ENCODE assay signal across 15 cellular contexts in the genomic region with DNA sequence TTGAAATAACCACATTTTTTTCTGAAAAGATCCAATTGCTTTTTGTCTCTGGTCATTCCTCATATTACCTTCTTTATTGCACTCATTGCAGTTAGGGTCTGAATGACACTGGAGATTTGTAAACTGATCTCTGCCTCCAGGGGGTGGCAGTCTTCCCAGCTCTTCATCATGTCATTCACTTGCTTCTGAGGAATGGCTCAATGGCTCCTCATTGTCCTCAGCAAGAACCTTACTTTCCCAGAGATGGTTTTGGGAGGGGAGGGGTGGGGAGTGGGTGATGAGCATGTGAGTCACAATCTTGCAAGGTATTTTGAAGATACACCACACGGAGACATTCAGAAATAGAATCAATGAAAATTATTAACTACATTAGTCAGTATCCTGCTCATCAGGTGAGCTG.
DNase-seq lines count a peak whose midpoint lies in the region; ATAC-seq, FAIRE-seq and TF ChIP-seq lines count a peak whose summit lies in the region.
"Had no signal": no experiment of that assay in that cellular context is flagged by ENCODE, and none has a peak within 500 bp of the region (broad histone marks: within the 10 kb centered on the region; RNA-seq: fewer than 3 reads in every experiment).

No MANE protein-coding gene starts in this region.

- peaks cover 0 to 2% of the 10 kb centered on the region in 2 donors for H3K4me1 ChIP-seq in kidney (ENCODE audit: control insufficient read depth in 1 of 2, insufficient read depth in 1 of 2, low read depth in 1 of 2, low read length in 2 of 2)

- H3K9ac ChIP-seq in kidney (ENCODE audit: low read length in 2 of 2) = no peak overlapping the region

- no peaks in the 10 kb centered on the region for H3K9me3 Mint-ChIP-seq in activated T-helper 2 cell treated with anti-CD3 and anti-CD28 coated beads, Interferon-gamma antibody, Interleukin-2, Interleukin-4, amounts not matched to agents 10 μg/mL and 5 μg/mL and 100 μg/mL, durations not matched to agents 14 hours and 24 hours and 36 hours
- H3K9me3 Mint-ChIP-seq: activated T-cell treated with anti-CD3 and anti-CD28 coated beads, Interleukin-2, amount 50 U/mL, for 4 hours had no signal

- no peak for FAIRE-seq in kidney (lab: Jason Lieb, UNC)
- FAIRE-seq: GM18507 had no signal

- H3K4me3 Mint-ChIP-seq in activated T-helper 2 cell treated with anti-CD3 and anti-CD28 coated beads, Interferon-gamma antibody, Interleukin-2, Interleukin-4, amounts not matched to agents 10 μg/mL and 5 μg/mL and 100 μg/mL, durations not matched to agents 14 hours and 24 hours and 36 hours (ENCODE audit: low read depth) = no peak overlapping the region
- H3K4me3 Mint-ChIP-seq: activated T-cell treated with anti-CD3 and anti-CD28 coated beads, Interleukin-2, amount 50 U/mL, for 4 hours; CD4-positive, CD25-positive, alpha-beta regulatory T cell had no signal

- intact Hi-C loops in kidney (cut with DNase I) = no loop called here
- intact Hi-C loops in activated T-helper 2 cell treated with anti-CD3 and anti-CD28 coated beads, Interferon-gamma antibody, Interleukin-2, Interleukin-4, amounts not matched to agents 10 μg/mL and 5 μg/mL and 100 μg/mL, durations not matched to agents 14 hours and 24 hours and 36 hours (cut with micrococcal nuclease) = no loop called here

- no peaks in the 10 kb centered on the region for H3K9me3 ChIP-seq in kidney (ENCODE audit: control insufficient read depth in 1 of 2, low read length in 2 of 2)

- H3K4me1 Mint-ChIP-seq in activated T-helper 2 cell treated with anti-CD3 and anti-CD28 coated beads, Interferon-gamma antibody, Interleukin-2, Interleukin-4, amounts not matched to agents 10 μg/mL and 5 μg/mL and 100 μg/mL, durations not matched to agents 14 hours and 24 hours and 36 hours (ENCODE audit: low read depth) = no peaks in the 10 kb centered on the region

- no peaks in the 10 kb centered on the region for H3K27me3 ChIP-seq in brain microvascular endothelial cell (replicated peaks)

- H3K36me3 ChIP-seq in brain microvascular endothelial cell (replicated peaks) = no peaks in the 10 kb centered on the region
- H3K36me3 ChIP-seq in kidney (ENCODE audit: control insufficient read depth in 1 of 2, insufficient read depth in 2 of 2, low read length in 2 of 2) = no peaks in the 10 kb centered on the region

- H3K27me3 Mint-ChIP-seq in activated T-helper 2 cell treated with anti-CD3 and anti-CD28 coated beads, Interferon-gamma antibody, Interleukin-2, Interleukin-4, amounts not matched to agents 10 μg/mL and 5 μg/mL and 100 μg/mL, durations not matched to agents 14 hours and 24 hours and 36 hours (ENCODE audit: low read depth) = no peaks in the 10 kb centered on the region

- DNase-seq in COLO829 (ENCODE audit: low spot score) (peak; percentile 36), HPDE6-E6E7 (ENCODE audit: extremely low spot score) (peak; percentile 22), brain microvascular endothelial cell (no peak), kidney (no peak), NCI-H774 (lab: John Stamatoyannopoulos, UW) (no peak), NCI-H510A (lab: John Stamatoyannopoulos, UW) (no peak)
- no peak for DNase-seq in activated T-helper 2 cell treated with anti-CD3 and anti-CD28 coated beads, Interferon-gamma antibody, Interleukin-2, Interleukin-4, amounts not matched to agents 10 μg/mL and 5 μg/mL and 100 μg/mL, durations not matched to agents 14 hours and 24 hours and 36 hours (ENCODE audit: low spot score)
- DNase-seq: activated T-cell treated with anti-CD3 and anti-CD28 coated beads, Interleukin-2, amount 50 U/mL, for 4 hours; CD4-positive, CD25-positive, alpha-beta regulatory T cell; mesenchymal stem cell; NCI-H1694 treated with DMSO at 0.1 percent for 48 hours; retina had no signal

- H3K27ac ChIP-seq in brain microvascular endothelial cell = no peak overlapping the region
- H3K27ac ChIP-seq in kidney (ENCODE audit: low read depth in 2 of 2, low read length in 2 of 2) = no peak overlapping the region
- H3K27ac ChIP-seq: HL-60 had no signal

- no peak for ATAC-seq in GM21786 (IDR thresholded peaks at IDR 0.05; ENCODE audit: unreplicated experiment)
- ATAC-seq: activated T-cell treated with anti-CD3 and anti-CD28 coated beads, Interleukin-2, amount 50 U/mL, for 4 hours had no signal

- H3K36me3 Mint-ChIP-seq in activated T-helper 2 cell treated with anti-CD3 and anti-CD28 coated beads, Interferon-gamma antibody, Interleukin-2, Interleukin-4, amounts not matched to agents 10 μg/mL and 5 μg/mL and 100 μg/mL, durations not matched to agents 14 hours and 24 hours and 36 hours (ENCODE audit: low read depth) = no peaks in the 10 kb centered on the region
- H3K36me3 Mint-ChIP-seq: CD4-positive, CD25-positive, alpha-beta regulatory T cell had no signal

- TF ChIP-seq CTCF in brain microvascular endothelial cell (IDR thresholded peaks at IDR 0.05; ENCODE audit: low read depth, low read length, missing control alignments) = peak; percentile 59
- peak; percentile 11 for TF ChIP-seq CTCF in kidney (IDR thresholded peaks at IDR 0.05; ENCODE audit: borderline replicate concordance, extremely low read depth, insufficient read depth)

- in situ Hi-C loops in brain microvascular endothelial cell (cut with HindIII; ENCODE audit: low pct_ligation_motif_present, low sequenced_read_pairs) = no loop called here

- no peak overlapping the region for H3K27ac Mint-ChIP-seq in activated T-helper 2 cell treated with anti-CD3 and anti-CD28 coated beads, Interferon-gamma antibody, Interleukin-2, Interleukin-4, amounts not matched to agents 10 μg/mL and 5 μg/mL and 100 μg/mL, durations not matched to agents 14 hours and 24 hours and 36 hours
- H3K27ac Mint-ChIP-seq: CD4-positive, CD25-positive, alpha-beta regulatory T cell had no signal

- no peak overlapping the region for H3K4me3 ChIP-seq in brain microvascular endothelial cell (ENCODE audit: low read depth, low read length)
- no peak overlapping the region for H3K4me3 ChIP-seq in kidney (ENCODE audit: low read length in 2 of 2)

Comparison
In these comparisons a context has a peak if more than half of its experiments do, and no peak if none do; other contexts are left out.
1. DNase-seq: peak in COLO829 (single experiment) and HPDE6-E6E7 (single experiment); none in brain microvascular endothelial cell (single experiment), kidney (single experiment), NCI-H774 (single experiment), activated T-helper 2 cell treated with anti-CD3 and anti-CD28 coated beads, Interferon-gamma antibody, Interleukin-2, Interleukin-4, amounts not matched to agents 10 μg/mL and 5 μg/mL and 100 μg/mL, durations not matched to agents 14 hours and 24 hours and 36 hours (single experiment) and NCI-H510A (single experiment).